In genomic region chr9:78118742-78119473, GRCh38 we compare ENCODE assay signal across 1 cellular context.
TF ChIP-seq lines count a peak whose summit lies in the region.

No MANE protein-coding gene starts in this region.

TF ChIP-seq in WTC11, 78 proteins besides CTCF, POLR2A, EP300 and RAD21 (continued from another document):
- TF ChIP-seq, protein P1, sequence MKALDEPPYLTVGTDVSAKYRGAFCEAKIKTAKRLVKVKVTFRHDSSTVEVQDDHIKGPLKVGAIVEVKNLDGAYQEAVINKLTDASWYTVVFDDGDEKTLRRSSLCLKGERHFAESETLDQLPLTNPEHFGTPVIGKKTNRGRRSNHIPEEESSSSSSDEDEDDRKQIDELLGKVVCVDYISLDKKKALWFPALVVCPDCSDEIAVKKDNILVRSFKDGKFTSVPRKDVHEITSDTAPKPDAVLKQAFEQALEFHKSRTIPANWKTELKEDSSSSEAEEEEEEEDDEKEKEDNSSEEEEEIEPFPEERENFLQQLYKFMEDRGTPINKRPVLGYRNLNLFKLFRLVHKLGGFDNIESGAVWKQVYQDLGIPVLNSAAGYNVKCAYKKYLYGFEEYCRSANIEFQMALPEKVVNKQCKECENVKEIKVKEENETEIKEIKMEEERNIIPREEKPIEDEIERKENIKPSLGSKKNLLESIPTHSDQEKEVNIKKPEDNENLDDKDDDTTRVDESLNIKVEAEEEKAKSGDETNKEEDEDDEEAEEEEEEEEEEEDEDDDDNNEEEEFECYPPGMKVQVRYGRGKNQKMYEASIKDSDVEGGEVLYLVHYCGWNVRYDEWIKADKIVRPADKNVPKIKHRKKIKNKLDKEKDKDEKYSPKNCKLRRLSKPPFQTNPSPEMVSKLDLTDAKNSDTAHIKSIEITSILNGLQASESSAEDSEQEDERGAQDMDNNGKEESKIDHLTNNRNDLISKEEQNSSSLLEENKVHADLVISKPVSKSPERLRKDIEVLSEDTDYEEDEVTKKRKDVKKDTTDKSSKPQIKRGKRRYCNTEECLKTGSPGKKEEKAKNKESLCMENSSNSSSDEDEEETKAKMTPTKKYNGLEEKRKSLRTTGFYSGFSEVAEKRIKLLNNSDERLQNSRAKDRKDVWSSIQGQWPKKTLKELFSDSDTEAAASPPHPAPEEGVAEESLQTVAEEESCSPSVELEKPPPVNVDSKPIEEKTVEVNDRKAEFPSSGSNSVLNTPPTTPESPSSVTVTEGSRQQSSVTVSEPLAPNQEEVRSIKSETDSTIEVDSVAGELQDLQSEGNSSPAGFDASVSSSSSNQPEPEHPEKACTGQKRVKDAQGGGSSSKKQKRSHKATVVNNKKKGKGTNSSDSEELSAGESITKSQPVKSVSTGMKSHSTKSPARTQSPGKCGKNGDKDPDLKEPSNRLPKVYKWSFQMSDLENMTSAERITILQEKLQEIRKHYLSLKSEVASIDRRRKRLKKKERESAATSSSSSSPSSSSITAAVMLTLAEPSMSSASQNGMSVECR (CRISPR knock-in tag; IDR thresholded peaks at IDR 0.05; ENCODE audit: borderline replicate concordance), result no peak
- no peak for TF ChIP-seq NR3C1 (CRISPR knock-in tag; conservative IDR thresholded peaks at IDR 0.05; ENCODE audit: low read depth)
- TF ChIP-seq ZNF281 (CRISPR knock-in tag; IDR thresholded peaks at IDR 0.05), result no peak
- TF ChIP-seq FOXP1 (CRISPR knock-in tag; IDR thresholded peaks at IDR 0.05; ENCODE audit: borderline replicate concordance), result no peak
- TF ChIP-seq, protein P2, sequence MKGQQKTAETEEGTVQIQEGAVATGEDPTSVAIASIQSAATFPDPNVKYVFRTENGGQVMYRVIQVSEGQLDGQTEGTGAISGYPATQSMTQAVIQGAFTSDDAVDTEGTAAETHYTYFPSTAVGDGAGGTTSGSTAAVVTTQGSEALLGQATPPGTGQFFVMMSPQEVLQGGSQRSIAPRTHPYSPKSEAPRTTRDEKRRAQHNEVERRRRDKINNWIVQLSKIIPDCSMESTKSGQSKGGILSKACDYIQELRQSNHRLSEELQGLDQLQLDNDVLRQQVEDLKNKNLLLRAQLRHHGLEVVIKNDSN (CRISPR knock-in tag; IDR thresholded peaks at IDR 0.05), result no peak
- TF ChIP-seq ZNF138 (CRISPR knock-in tag; conservative IDR thresholded peaks at IDR 0.05), result no peak
- no peak for TF ChIP-seq SMAD4 (CRISPR knock-in tag; IDR thresholded peaks at IDR 0.05)
- TF ChIP-seq CBFB (CRISPR knock-in tag; IDR thresholded peaks at IDR 0.05; ENCODE audit: low read depth), result no peak
- no peak for TF ChIP-seq AR (CRISPR knock-in tag; IDR thresholded peaks at IDR 0.05)
- TF ChIP-seq, protein P3, sequence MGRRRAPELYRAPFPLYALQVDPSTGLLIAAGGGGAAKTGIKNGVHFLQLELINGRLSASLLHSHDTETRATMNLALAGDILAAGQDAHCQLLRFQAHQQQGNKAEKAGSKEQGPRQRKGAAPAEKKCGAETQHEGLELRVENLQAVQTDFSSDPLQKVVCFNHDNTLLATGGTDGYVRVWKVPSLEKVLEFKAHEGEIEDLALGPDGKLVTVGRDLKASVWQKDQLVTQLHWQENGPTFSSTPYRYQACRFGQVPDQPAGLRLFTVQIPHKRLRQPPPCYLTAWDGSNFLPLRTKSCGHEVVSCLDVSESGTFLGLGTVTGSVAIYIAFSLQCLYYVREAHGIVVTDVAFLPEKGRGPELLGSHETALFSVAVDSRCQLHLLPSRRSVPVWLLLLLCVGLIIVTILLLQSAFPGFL (CRISPR knock-in tag; IDR thresholded peaks at IDR 0.05; ENCODE audit: borderline replicate concordance), result no peak
- no peak for TF ChIP-seq NR2C2 (CRISPR knock-in tag; IDR thresholded peaks at IDR 0.05)
- TF ChIP-seq GTF2I (CRISPR knock-in tag; conservative IDR thresholded peaks at IDR 0.05), result no peak
TF ChIP-seq in WTC11: peak in this region for 0.
